In the genomic region with DNA sequence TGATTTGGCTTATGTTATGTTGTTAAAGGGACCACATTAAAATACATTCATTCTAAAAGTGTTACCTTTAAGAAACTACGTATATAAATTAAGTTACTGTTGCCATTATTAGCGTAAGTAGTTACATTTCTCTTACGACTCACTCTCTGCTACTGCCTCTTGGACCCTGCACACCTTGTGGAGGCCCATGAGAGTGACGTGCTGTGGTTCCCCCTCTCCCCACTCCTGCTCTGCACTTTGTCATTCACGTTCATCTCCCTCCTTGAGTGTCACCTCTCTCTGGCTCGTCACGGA, we compare ENCODE assay signal across 8 cellular contexts. TPM values are rescaled to one million over a fixed set of nuclear protein-coding genes. Genes with fewer than 3 reads are reported as not detected.
DNase-seq lines count a peak whose midpoint lies in the region; ATAC-seq and TF ChIP-seq lines count a peak whose summit lies in the region.

No MANE protein-coding gene starts in this region.

- H3K27ac ChIP-seq in heart left ventricle (peak overlapping the region; percentile 61 to 95 (median 92)), ascending aorta (peak overlapping the region; percentile 90 to 92), vagina (peak overlapping the region; percentile 95)

- H3K27me3 Mint-ChIP-seq in memory B cell, result peaks cover 13% of the 10 kb centered on the region

- TF ChIP-seq POLR2A in heart left ventricle (IDR thresholded peaks at IDR 0.05) (no peak), vagina (IDR thresholded peaks at IDR 0.05) (no peak)

- peak overlapping the region; percentile 52 to 98 (median 89) for H3K4me3 ChIP-seq in heart left ventricle
- H3K4me3 ChIP-seq in ascending aorta, result peak overlapping the region; percentile 90 to 91
- peak overlapping the region; percentile 80 for H3K4me3 ChIP-seq in vagina

- H3K9me3 Mint-ChIP-seq in memory B cell, result no peaks in the 10 kb centered on the region

- peak overlapping the region; percentile 59 for H3K4me3 Mint-ChIP-seq in memory B cell

- H3K36me3 Mint-ChIP-seq in memory B cell, result no peaks in the 10 kb centered on the region

- intact Hi-C loops in heart left ventricle (cut with DNase I) (loop anchor here in 5 of 10 donors (5.0 to 10.0 kb wide), 5 partner anchors 60 to 357 kb away; a partner anchor contains a TSS), Right ventricle myocardium superior (cut with DNase I) (loop anchor here (5.0 kb wide), 1 partner anchor 155 kb away; no protein-coding TSS in a partner anchor), ascending aorta (cut with DNase I) (loop anchor here (1.0 to 10.0 kb wide), 3 partner anchors 135 to 357 kb away; a partner anchor contains a TSS), vagina (cut with DNase I) (loop anchor here (5.0 kb wide), 1 partner anchor 155 kb away; no protein-coding TSS in a partner anchor), posterior cingulate gyrus (cut with DNase I) (no loop called here)

- WGBS in heart left ventricle, 4 donors, result 2 to 7% (median 4%) methylated on average over 7 of the region's 7 CpGs

- no peak for DNase-seq in heart left ventricle
- DNase-seq in Right ventricle myocardium superior, result no peak
- DNase-seq in ascending aorta (ENCODE audit: low spot score in 2 of 2), result no peak
- no peak for DNase-seq in memory B cell (ENCODE audit: low spot score in 2 of 2)
- DNase-seq in vagina (ENCODE audit: extremely low spot score in 2 of 2), result no peak
- DNase-seq in posterior cingulate gyrus, result no peak
- no peak for DNase-seq in NCI-H510A treated with DMSO at 0.1 percent for 48 hours (lab: John Stamatoyannopoulos, UW)

- H3K27me3 ChIP-seq in heart left ventricle (no peaks in the 10 kb centered on the region), ascending aorta (no peaks in the 10 kb centered on the region), vagina (no peaks in the 10 kb centered on the region)

- H3K27ac Mint-ChIP-seq in memory B cell, result no peak overlapping the region

- H3K4me1 ChIP-seq in heart left ventricle, result peaks cover 0 to 42% (median 17%) of the 10 kb centered on the region in 12 donors
- peaks cover 0 to 14% of the 10 kb centered on the region in 2 donors for H3K4me1 ChIP-seq in ascending aorta
- H3K4me1 ChIP-seq in vagina, result peaks cover 20% of the 10 kb centered on the region

- TF ChIP-seq CTCF in heart left ventricle (IDR thresholded peaks at IDR 0.05) (no peak), ascending aorta (IDR thresholded peaks at IDR 0.05) (no peak), vagina (IDR thresholded peaks at IDR 0.05) (no peak)

- ATAC-seq in heart left ventricle (no peak), Right ventricle myocardium superior (ENCODE audit: poor library complexity) (no peak), memory B cell (ENCODE audit: low read depth) (peak; percentile 44), GM19324 (IDR thresholded peaks at IDR 0.05; ENCODE audit: low FRiP score, unreplicated experiment) (no peak)

- no peaks in the 10 kb centered on the region for H3K36me3 ChIP-seq in heart left ventricle
- no peaks in the 10 kb centered on the region for H3K36me3 ChIP-seq in ascending aorta
- no peaks in the 10 kb centered on the region for H3K36me3 ChIP-seq in vagina

- H3K4me1 Mint-ChIP-seq in memory B cell, result peaks cover 10% of the 10 kb centered on the region

- no peaks in the 10 kb centered on the region for H3K9me3 ChIP-seq in heart left ventricle
- H3K9me3 ChIP-seq in ascending aorta, result no peaks in the 10 kb centered on the region
- H3K9me3 ChIP-seq in vagina, result no peaks in the 10 kb centered on the region

RNA-seq across cellular contexts. Expression of a gene that starts 0.8 kb away (rescaled TPM):
- total RNA-seq in heart left ventricle, result 10 to 100 TPM in 1 of 9 donors, 1 to 10 TPM in 8; 1.9 to 15.2 (median 4.9) TPM
- polyA plus RNA-seq in heart left ventricle, result 1 to 10 TPM; 2.6 TPM
- 5.0 TPM for total RNA-seq in Right ventricle myocardium superior
- 11.1 TPM for total RNA-seq in ascending aorta
- total RNA-seq in vagina, result 15.7 TPM

RNA-seq across cellular contexts. Expression of a gene that starts 13.6 kb away (rescaled TPM):
- 10 to 100 TPM; 12.2 to 30.7 (median 19.0) TPM for total RNA-seq in heart left ventricle
- 10 to 100 TPM in 1 of 2 donors, 1 to 10 TPM in 1; 4.9 to 11.7 TPM for polyA plus RNA-seq in heart left ventricle
- 17.1 TPM for total RNA-seq in Right ventricle myocardium superior
- 36.6 TPM for total RNA-seq in ascending aorta
- total RNA-seq in vagina, result 36.3 TPM
